ENCODE assay signal across 9 cellular contexts in the genomic region with DNA sequence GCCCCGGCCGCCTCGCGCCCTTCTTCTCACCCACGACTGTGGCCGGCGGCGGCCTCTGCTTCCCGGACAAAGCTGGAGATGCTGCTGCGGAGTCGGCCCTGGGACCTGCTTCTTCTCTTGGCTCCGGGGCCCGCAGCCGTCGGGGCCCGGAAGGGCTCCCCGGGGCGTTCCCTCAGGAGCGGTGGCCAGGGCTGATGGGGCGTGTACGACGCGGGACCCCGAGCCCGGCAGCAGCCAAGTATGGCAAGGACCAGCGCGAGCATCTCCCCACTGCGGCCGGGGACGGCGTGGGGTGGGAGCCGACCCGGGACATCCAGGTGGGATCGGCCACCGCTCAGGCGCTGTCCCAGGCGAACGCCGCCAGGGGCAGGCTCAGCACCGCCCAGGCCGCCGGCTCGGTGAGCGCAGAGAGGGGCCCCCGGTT. TPM values are rescaled to one million over a fixed set of nuclear protein-coding genes. Genes with fewer than 3 reads are reported as not detected.
DNase-seq lines count a peak whose midpoint lies in the region; ATAC-seq and TF ChIP-seq lines count a peak whose summit lies in the region.
"Had no signal": no experiment of that assay in that cellular context is flagged by ENCODE, and none has a peak within 500 bp of the region (broad histone marks: within the 10 kb centered on the region; RNA-seq: fewer than 3 reads in every experiment).

No MANE protein-coding gene starts in this region.

- no peaks in the 10 kb centered on the region for H3K9me3 ChIP-seq in IMR-90 (ENCODE audit: control insufficient read depth, insufficient read depth, low read length)
- peaks cover 0 to 6% of the 10 kb centered on the region in 2 donors for H3K9me3 ChIP-seq in lung (ENCODE audit: control insufficient read depth in 2 of 2, insufficient read depth in 1 of 2, low read length in 1 of 2)
- H3K9me3 ChIP-seq in subcutaneous abdominal adipose tissue (ENCODE audit: control insufficient read depth in 5 of 5, low read length in 5 of 5) = no peaks in the 10 kb centered on the region

- intact Hi-C loops in IMR-90 (cut with micrococcal nuclease) = no loop called here

- H3K9ac ChIP-seq in IMR-90 (ENCODE audit: low read depth, low read length) = no peak overlapping the region
- H3K9ac ChIP-seq in subcutaneous abdominal adipose tissue (ENCODE audit: low read length in 5 of 5) = peak overlapping the region in 1 of 5 donors; percentile 52

- no peak overlapping the region for H2BK15ac ChIP-seq in IMR-90 (ENCODE audit: low read depth, low read length)

- no peak overlapping the region for H3K23ac ChIP-seq in IMR-90 (ENCODE audit: low read depth, low read length)

- 2% methylated on average over 13 of the region's 45 CpGs; no CpG with 5 or more reads in 1 of the 2 experiments for WGBS in IMR-90 (ENCODE audit: extremely low coverage in 2 of 2, insufficient read length in 1 of 2), 2 experiments
- WGBS in lung, 2 donors = 4 to 6% methylated on average over 35 to 45 of the region's 45 CpGs

- no peak overlapping the region for H2BK120ac ChIP-seq in IMR-90 (ENCODE audit: low read depth, low read length)

- DNase-seq in IMR-90 = no peak
- peak; percentile 8 for DNase-seq in dermis blood vessel endothelial cell
- DNase-seq in lung (ENCODE audit: low spot score) = no peak
- no peak for DNase-seq in NCI-H2196 (lab: John Stamatoyannopoulos, UW; ENCODE audit: unreplicated experiment)
- DNase-seq: activated gamma-delta T cell had no signal

- no peak overlapping the region for H3K4ac ChIP-seq in IMR-90 (ENCODE audit: low read depth, low read length)

- H2AK9ac ChIP-seq in IMR-90 (replicated peaks; ENCODE audit: low read depth, low read length, poor library complexity) = no peak overlapping the region

- H2AK5ac ChIP-seq in IMR-90 (ENCODE audit: low read depth, low read length) = no peak overlapping the region

- H3K27ac ChIP-seq in IMR-90 (ENCODE audit: insufficient read depth, low read length) (no peak overlapping the region), lung (ENCODE audit: low read depth in 1 of 2, low read length in 1 of 2) (peak overlapping the region in 1 of 2 donors; percentile 21), subcutaneous abdominal adipose tissue (ENCODE audit: low read depth, low read length) (no peak overlapping the region)

- no peak overlapping the region for H3K56ac ChIP-seq in IMR-90 (ENCODE audit: extremely low read depth, insufficient read depth, low read length)

- BruUV-seq in IMR-90 (replicated peaks; lab: Mats Ljungman, UMichigan) = no TSS peak

- TF ChIP-seq POLR2A in IMR-90 (IDR thresholded peaks at IDR 0.05; ENCODE audit: low read depth, low read length) = no peak

- no peak overlapping the region for H2BK20ac ChIP-seq in IMR-90 (ENCODE audit: low read depth, low read length)

- no peak overlapping the region for H4K8ac ChIP-seq in IMR-90 (ENCODE audit: low read depth in 2 of 2, low read length in 2 of 2)

- no peaks in the 10 kb centered on the region for H3K79me1 ChIP-seq in IMR-90 (ENCODE audit: low read depth in 1 of 2, low read length in 2 of 2)

- CTCF ChIA-PET in IMR-90 (lab: Yijun Ruan, JAX) = no interaction called here

- no peaks in the 10 kb centered on the region for H4K20me1 ChIP-seq in IMR-90 (ENCODE audit: insufficient read depth, low read length)

- no peak overlapping the region for H2BK5ac ChIP-seq in IMR-90 (ENCODE audit: low read depth, low read length, poor library complexity, severe bottlenecking)

- no peak overlapping the region for H3K14ac ChIP-seq in IMR-90 (replicated peaks; ENCODE audit: low read depth, low read length)

- no peak overlapping the region for H4K5ac ChIP-seq in IMR-90 (ENCODE audit: low read depth, low read length)

- no peaks in the 10 kb centered on the region for H3K36me3 ChIP-seq in IMR-90 (ENCODE audit: control insufficient read depth, insufficient read depth, low read length)
- H3K36me3 ChIP-seq in lung (ENCODE audit: control insufficient read depth in 2 of 2, insufficient read depth in 2 of 2, low read length in 2 of 2) = no peaks in the 10 kb centered on the region
- H3K36me3 ChIP-seq in subcutaneous abdominal adipose tissue (ENCODE audit: control insufficient read depth in 5 of 5, insufficient read depth in 5 of 5, low read length in 5 of 5) = no peaks in the 10 kb centered on the region

- POLR2A ChIA-PET in IMR-90 (lab: Charles Lee; ENCODE audit: unreplicated experiment) = no interaction called here

- no peaks in the 10 kb centered on the region for H3K4me1 ChIP-seq in IMR-90 (ENCODE audit: control insufficient read depth, insufficient read depth, low read length)
- peaks cover 0 to 13% of the 10 kb centered on the region in 2 donors for H3K4me1 ChIP-seq in lung (ENCODE audit: control insufficient read depth in 2 of 2, insufficient read depth in 2 of 2, low read length in 2 of 2)
- peaks cover 0 to 31% (median 30%) of the 10 kb centered on the region in 5 donors for H3K4me1 ChIP-seq in subcutaneous abdominal adipose tissue (ENCODE audit: control insufficient read depth in 5 of 5, insufficient read depth in 5 of 5, low read length in 5 of 5)

- H3K27me3 ChIP-seq in IMR-90 (ENCODE audit: control insufficient read depth, insufficient read depth, low read length) (peaks cover 34% of the 10 kb centered on the region), lung (ENCODE audit: control insufficient read depth, insufficient read depth) (no peaks in the 10 kb centered on the region), subcutaneous abdominal adipose tissue (ENCODE audit: control insufficient read depth in 5 of 5, insufficient read depth in 4 of 5, low read length in 5 of 5) (peaks cover 14 to 36% (median 27%) of the 10 kb centered on the region in 5 donors)

- H4K91ac ChIP-seq in IMR-90 (ENCODE audit: insufficient read depth, low read depth, low read length) = no peak overlapping the region

- dilution Hi-C loops in IMR-90 (cut with HindIII; ENCODE audit: low sequenced_read_pairs, unreplicated experiment) = no loop called here

- no peak overlapping the region; the same call in 1 of the 2 replicates for H3K4me2 ChIP-seq in IMR-90 (ENCODE audit: low read depth, low read length)

- TF ChIP-seq RAD21 in IMR-90 (IDR thresholded peaks at IDR 0.05; ENCODE audit: low read length) = no peak

- H3K9me1 ChIP-seq in IMR-90 (ENCODE audit: insufficient read depth, low read length) = no peaks in the 10 kb centered on the region; the same call in 1 of the 2 replicates

- peak overlapping the region; percentile 88 for H2AFZ ChIP-seq in IMR-90 (replicated peaks; ENCODE audit: low read length, poor library complexity)

- no peak for ATAC-seq in IMR-90 (ENCODE audit: low read depth)
- ATAC-seq in lung (ENCODE audit: insufficient read depth, low FRiP score) = no peak
- ATAC-seq in GM21529 (IDR thresholded peaks at IDR 0.05; ENCODE audit: unreplicated experiment) = no peak
- ATAC-seq in HG02970 (IDR thresholded peaks at IDR 0.05; ENCODE audit: low FRiP score, unreplicated experiment) = no peak
- ATAC-seq in HG02798 (IDR thresholded peaks at IDR 0.05; ENCODE audit: poor library complexity, unreplicated experiment) = no peak

- in situ Hi-C loops in IMR-90 (cut with MboI; ENCODE audit: low sequenced_read_pairs) = no loop called here

- no peak overlapping the region for H3K18ac ChIP-seq in IMR-90 (ENCODE audit: low read depth, low read length)

- peak overlapping the region; percentile 38; the same call in 1 of the 2 replicates for H3K4me3 ChIP-seq in IMR-90 (ENCODE audit: insufficient read depth, low read depth, low read length)
- H3K4me3 ChIP-seq in lung = peak overlapping the region; percentile 47
- H3K4me3 ChIP-seq in subcutaneous abdominal adipose tissue (ENCODE audit: low read depth in 1 of 5, low read length in 5 of 5) = peak overlapping the region in 4 of 5 donors; percentile 65 to 82 (median 69)

- TF ChIP-seq CTCF in IMR-90 (conservative IDR thresholded peaks at IDR 0.05; ENCODE audit: low read depth, low read length) (no peak), lung (IDR thresholded peaks at IDR 0.05; ENCODE audit: control extremely low read depth, extremely low read depth) (no peak)

TF ChIP-seq in IMR-90, 13 proteins besides CTCF, POLR2A, EP300 and RAD21:
- TF ChIP-seq RFX5 (IDR thresholded peaks at IDR 0.05; ENCODE audit: low read depth, low read length) (no peak), CHD1 (IDR thresholded peaks at IDR 0.05; ENCODE audit: low read depth, low read length) (no peak), SMC3 (IDR thresholded peaks at IDR 0.05; ENCODE audit: low read depth, low read length) (no peak)
- TF ChIP-seq, protein P1, sequence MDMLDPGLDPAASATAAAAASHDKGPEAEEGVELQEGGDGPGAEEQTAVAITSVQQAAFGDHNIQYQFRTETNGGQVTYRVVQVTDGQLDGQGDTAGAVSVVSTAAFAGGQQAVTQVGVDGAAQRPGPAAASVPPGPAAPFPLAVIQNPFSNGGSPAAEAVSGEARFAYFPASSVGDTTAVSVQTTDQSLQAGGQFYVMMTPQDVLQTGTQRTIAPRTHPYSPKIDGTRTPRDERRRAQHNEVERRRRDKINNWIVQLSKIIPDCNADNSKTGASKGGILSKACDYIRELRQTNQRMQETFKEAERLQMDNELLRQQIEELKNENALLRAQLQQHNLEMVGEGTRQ (IDR thresholded peaks at IDR 0.05; ENCODE audit: low read depth, low read length) = no peak
- TF ChIP-seq, protein P2, sequence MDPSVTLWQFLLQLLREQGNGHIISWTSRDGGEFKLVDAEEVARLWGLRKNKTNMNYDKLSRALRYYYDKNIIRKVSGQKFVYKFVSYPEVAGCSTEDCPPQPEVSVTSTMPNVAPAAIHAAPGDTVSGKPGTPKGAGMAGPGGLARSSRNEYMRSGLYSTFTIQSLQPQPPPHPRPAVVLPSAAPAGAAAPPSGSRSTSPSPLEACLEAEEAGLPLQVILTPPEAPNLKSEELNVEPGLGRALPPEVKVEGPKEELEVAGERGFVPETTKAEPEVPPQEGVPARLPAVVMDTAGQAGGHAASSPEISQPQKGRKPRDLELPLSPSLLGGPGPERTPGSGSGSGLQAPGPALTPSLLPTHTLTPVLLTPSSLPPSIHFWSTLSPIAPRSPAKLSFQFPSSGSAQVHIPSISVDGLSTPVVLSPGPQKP (IDR thresholded peaks at IDR 0.05; ENCODE audit: borderline replicate concordance, low read depth, low read length) = no peak
TF ChIP-seq in IMR-90: peak in this region for 0.

RNA-seq across cellular contexts. Expression of a gene that starts 27.6 kb away (rescaled TPM):
- total RNA-seq in IMR-90 (2012; rRNA removed) = 22.9 and 28.3 TPM in 2 replicates
- polyA plus RNA-seq in IMR-90 (2012; rRNA removed) = 6.1 and 7.5 TPM in 2 replicates
- polyA plus RNA-seq in IMR-90 (2012; cell fraction: cytosol; rRNA removed) = 1.0 and 2.1 TPM in 2 replicates
- 1.2 and 6.4 TPM in 2 replicates for polyA plus RNA-seq in IMR-90 (2012; cell fraction: nucleus; rRNA removed; ENCODE audit: low replicate concordance)
- 24.2 and 35.3 TPM in 2 replicates for total RNA-seq in dermis blood vessel endothelial cell
- total RNA-seq in lung = 10 to 100 TPM; 15.3 to 15.6 TPM
- 10 to 100 TPM in 1 of 2 donors, 1 to 10 TPM in 1; 6.7 to 12.4 TPM for polyA plus RNA-seq in lung
